In the genomic region with DNA sequence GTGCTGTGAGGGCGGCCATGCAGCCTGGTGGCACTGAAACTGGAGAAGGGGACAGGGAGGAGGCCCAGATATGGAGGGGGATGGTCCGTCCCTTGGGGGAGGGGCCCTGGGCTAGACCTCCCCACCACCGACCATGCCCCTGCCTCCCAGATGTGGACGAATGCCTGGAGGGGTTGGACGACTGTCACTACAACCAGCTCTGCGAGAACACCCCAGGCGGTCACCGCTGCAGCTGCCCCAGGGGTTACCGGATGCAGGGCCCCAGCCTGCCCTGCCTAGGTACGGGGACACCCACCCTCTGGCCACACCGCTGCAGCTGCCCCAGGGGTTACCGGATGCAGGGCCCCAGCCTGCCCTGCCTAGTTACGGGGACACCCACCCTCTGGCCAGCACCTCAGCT, we compare ENCODE assay signal across 26 cellular contexts. TPM values are rescaled to one million over a fixed set of nuclear protein-coding genes. Genes with fewer than 3 reads are reported as not detected.
"Had no signal": no experiment of that assay in that cellular context is flagged by ENCODE, and none has a peak within 500 bp of the region (broad histone marks: within the 10 kb centered on the region; RNA-seq: fewer than 3 reads in every experiment).

No MANE protein-coding gene starts in this region.

- FAIRE-seq: urothelium cell line had no signal

- H2AFZ ChIP-seq: hepatocyte, parathyroid adenoma had no signal

- ATAC-seq: heart right ventricle; left lung; mucosa of descending colon; naive thymus-derived CD4-positive, alpha-beta T cell; natural killer cell treated with Interleukin-12 subunit alpha and Interleukin-12 subunit beta and Interleukin-15 and Interleukin-18, amount 100 ng/mL, for 72 hours; psoas muscle; sciatic nerve; stimulated activated effector memory CD8-positive, alpha-beta T cell treated with anti-CD3 and anti-CD28 coated beads, Interleukin-12 subunit alpha, Interleukin-12 subunit beta, amount 100 ng/mL, for 72 hours; upper lobe of right lung had no signal

- H3K4me3 ChIP-seq: heart right ventricle, hepatocyte, left lung, lung, mucosa of descending colon, psoas muscle, skin epidermis, suprapubic skin, thoracic aorta, tibial artery, upper lobe of right lung had no signal

- DNase-seq: heart right ventricle; islet precursor cell; midbrain; naive thymus-derived CD4-positive, alpha-beta T cell; nucleus accumbens; stimulated activated CD4-positive, alpha-beta T cell treated with anti-CD3 and anti-CD28 coated beads, Interleukin-12 subunit alpha, Interleukin-12 subunit beta, amount 100 ng/mL, for 4 hours; stimulated activated CD4-positive, alpha-beta T cell treated with anti-CD3 and anti-CD28 coated beads, Interleukin-15, amount 100 ng/mL, for 24 hours; stimulated activated CD4-positive, alpha-beta T cell treated with anti-CD3 and anti-CD28 coated beads, Interleukin-2, amount 100 ng/mL, for 24 hours; stimulated activated CD4-positive, alpha-beta T cell treated with anti-CD3 and anti-CD28 coated beads, Interleukin-4, amount 100 ng/mL, for 1 hour; stimulated activated naive CD4-positive, alpha-beta T cell; tibial artery; trophoblast cell; upper lobe of right lung had no signal

- H3K9me3 ChIP-seq: heart right ventricle, psoas muscle, suprapubic skin, thoracic aorta, tibial artery, upper lobe of right lung had no signal

- H3K4me1 ChIP-seq: parathyroid adenoma, psoas muscle had no signal

- H3K9ac ChIP-seq: parathyroid adenoma had no signal

- H3K36me3 ChIP-seq: left lung, suprapubic skin, thoracic aorta, tibial artery, upper lobe of right lung had no signal

- H3K79me2 ChIP-seq: hepatocyte, parathyroid adenoma had no signal

- H3K4me2 ChIP-seq: hepatocyte had no signal

- H3K27ac ChIP-seq: heart right ventricle, hepatocyte, left lung, parathyroid adenoma, psoas muscle, skin epidermis, suprapubic skin, thoracic aorta, tibial artery, upper lobe of right lung had no signal

RNA-seq across cellular contexts. Expression of gene ASS1, which starts 15.4 kb away (rescaled TPM):
- total RNA-seq: natural killer cell treated with Interleukin-12 subunit alpha and Interleukin-12 subunit beta and Interleukin-15 and Interleukin-18, amount 100 ng/mL, for 72 hours had no signal
- polyA plus RNA-seq: naive thymus-derived CD4-positive, alpha-beta T cell had no signal
